29 cellular contexts compared by ENCODE assay signal in genomic region chr9:104233366-104233765, GRCh38.
"Had no signal": no experiment of that assay in that cellular context is flagged by ENCODE, and none has a peak within 500 bp of the region (broad histone marks: within the 10 kb centered on the region; RNA-seq: fewer than 3 reads in every experiment).

No MANE protein-coding gene starts in this region.

- ATAC-seq: activated CD4-positive, alpha-beta T cell treated with anti-CD3 and anti-CD28 coated beads for 36 hours; activated CD8-positive, alpha-beta memory T cell treated with anti-CD3 and anti-CD28 coated beads, Interleukin-2, amount 10 ng/mL, durations not matched to agents 7 days and 5 days; activated CD8-positive, alpha-beta T cell treated with anti-CD3 and anti-CD28 coated beads, Interleukin-2, amount 10 ng/mL, durations not matched to agents 7 days and 5 days; activated T-cell treated with anti-CD3 and anti-CD28 coated beads, Interleukin-2, amount 50 U/mL, for 72 hours; left lung; lower lobe of right lung; mucosa of descending colon; natural killer cell treated with Interleukin-12 subunit alpha and Interleukin-12 subunit beta and Interleukin-15 and Interleukin-18, amount 100 ng/mL, for 72 hours; sciatic nerve; stimulated activated memory B cell treated with anti-CD40 and anti-IgM and Interleukin-4, amounts not matched to agents 10 μg/mL and 1 μg/mL and 100 μg/mL, for 72 hours had no signal

- FAIRE-seq: frontal cortex had no signal

- H3K27ac Mint-ChIP-seq: activated B cell treated with CpG ODN at 0.5 μM for 24 hours; activated CD4-positive, alpha-beta T cell treated with anti-CD3 and anti-CD28 coated beads for 36 hours; activated CD8-positive, alpha-beta memory T cell treated with anti-CD3 and anti-CD28 coated beads, Interleukin-2, amount 10 ng/mL, durations not matched to agents 7 days and 5 days; activated CD8-positive, alpha-beta T cell treated with anti-CD3 and anti-CD28 coated beads, Interleukin-2, amount 10 ng/mL, durations not matched to agents 7 days and 5 days; activated naive CD4-positive, alpha-beta T cell treated with anti-CD3 and anti-CD28 coated beads, Interleukin-2, amount 50 U/mL, for 72 hours; activated T-cell treated with anti-CD3 and anti-CD28 coated beads, Interleukin-2, amount 50 U/mL, for 72 hours; brain; natural killer cell treated with Interleukin-12 subunit alpha and Interleukin-12 subunit beta and Interleukin-15 and Interleukin-18, amount 100 ng/mL, for 72 hours; stimulated activated memory B cell treated with anti-CD40 and anti-IgM and Interleukin-4, amounts not matched to agents 10 μg/mL and 1 μg/mL and 100 μg/mL, for 72 hours; T-helper 2 cell treated with Interferon-gamma antibody and Interleukin-4, amounts not matched to agents 5 μg/mL and 100 μg/mL, for 36 hours had no signal

- H3K4me3 Mint-ChIP-seq: activated B cell treated with CpG ODN at 0.5 μM for 24 hours; activated CD4-positive, alpha-beta T cell treated with anti-CD3 and anti-CD28 coated beads for 36 hours; activated CD8-positive, alpha-beta memory T cell treated with anti-CD3 and anti-CD28 coated beads, Interleukin-2, amount 10 ng/mL, durations not matched to agents 7 days and 5 days; activated CD8-positive, alpha-beta T cell treated with anti-CD3 and anti-CD28 coated beads, Interleukin-2, amount 10 ng/mL, durations not matched to agents 7 days and 5 days; activated T-cell treated with anti-CD3 and anti-CD28 coated beads, Interleukin-2, amount 50 U/mL, for 72 hours; brain; natural killer cell treated with Interleukin-12 subunit alpha and Interleukin-12 subunit beta and Interleukin-15 and Interleukin-18, amount 100 ng/mL, for 72 hours; stimulated activated memory B cell treated with anti-CD40 and anti-IgM and Interleukin-4, amounts not matched to agents 10 μg/mL and 1 μg/mL and 100 μg/mL, for 72 hours; T-helper 2 cell treated with Interferon-gamma antibody and Interleukin-4, amounts not matched to agents 5 μg/mL and 100 μg/mL, for 36 hours had no signal

- H3K27me3 ChIP-seq: esophagus muscularis mucosa, left lung, stomach, thyroid gland, upper lobe of left lung, vagina had no signal

- DNase-seq: activated B cell treated with CpG ODN at 0.5 μM for 24 hours; activated CD4-positive, alpha-beta T cell treated with anti-CD3 and anti-CD28 coated beads for 36 hours; activated CD8-positive, alpha-beta memory T cell treated with anti-CD3 and anti-CD28 coated beads, Interleukin-2, amount 10 ng/mL, durations not matched to agents 7 days and 5 days; activated CD8-positive, alpha-beta T cell treated with anti-CD3 and anti-CD28 coated beads, Interleukin-2, amount 10 ng/mL, durations not matched to agents 7 days and 5 days; activated naive CD4-positive, alpha-beta T cell; activated T-cell treated with anti-CD3 and anti-CD28 coated beads, Interleukin-2, amount 50 U/mL, for 72 hours; central memory CD4-positive, alpha-beta T cell; left lung; lower lobe of right lung; mucosa of descending colon; retina; stimulated activated CD4-positive, alpha-beta T cell treated with anti-CD3 and anti-CD28 coated beads, Interleukin-1b, Interleukin-23, amount 100 ng/mL, for 48 hours; stimulated activated CD4-positive, alpha-beta T cell treated with anti-CD3 and anti-CD28 coated beads, Interleukin-4, amount 100 ng/mL, for 4 hours; stimulated activated CD8-positive, alpha-beta memory T cell treated with anti-CD3 and anti-CD28 coated beads, Interleukin-4, amount 100 ng/mL, for 48 hours; stomach; T-helper 1 cell; thyroid gland; upper lobe of left lung had no signal

- H3K27me3 Mint-ChIP-seq: activated B cell treated with CpG ODN at 0.5 μM for 24 hours; activated CD4-positive, alpha-beta T cell treated with anti-CD3 and anti-CD28 coated beads for 36 hours; activated CD8-positive, alpha-beta memory T cell treated with anti-CD3 and anti-CD28 coated beads, Interleukin-2, amount 10 ng/mL, durations not matched to agents 7 days and 5 days; brain; natural killer cell treated with Interleukin-12 subunit alpha and Interleukin-12 subunit beta and Interleukin-15 and Interleukin-18, amount 100 ng/mL, for 72 hours; stimulated activated memory B cell treated with anti-CD40 and anti-IgM and Interleukin-4, amounts not matched to agents 10 μg/mL and 1 μg/mL and 100 μg/mL, for 72 hours had no signal

- H3K4me1 Mint-ChIP-seq: activated B cell treated with CpG ODN at 0.5 μM for 24 hours; activated CD4-positive, alpha-beta T cell treated with anti-CD3 and anti-CD28 coated beads for 36 hours; activated CD8-positive, alpha-beta memory T cell treated with anti-CD3 and anti-CD28 coated beads, Interleukin-2, amount 10 ng/mL, durations not matched to agents 7 days and 5 days; brain; stimulated activated memory B cell treated with anti-CD40 and anti-IgM and Interleukin-4, amounts not matched to agents 10 μg/mL and 1 μg/mL and 100 μg/mL, for 72 hours had no signal

- H3K27ac ChIP-seq: esophagus muscularis mucosa, left lung, lower lobe of right lung, prostate gland, skin epidermis, stomach, thyroid gland, upper lobe of left lung, vagina had no signal

- H3K9me3 ChIP-seq: lower lobe of right lung, prostate gland, thyroid gland, vagina had no signal

- H3K9me3 Mint-ChIP-seq: activated T-cell treated with anti-CD3 and anti-CD28 coated beads, Interleukin-2, amount 50 U/mL, for 72 hours; natural killer cell treated with Interleukin-12 subunit alpha and Interleukin-12 subunit beta and Interleukin-15 and Interleukin-18, amount 100 ng/mL, for 72 hours; T-helper 2 cell treated with Interferon-gamma antibody and Interleukin-4, amounts not matched to agents 5 μg/mL and 100 μg/mL, for 36 hours had no signal

- H3K4me3 ChIP-seq: esophagus muscularis mucosa, left lung, lower lobe of right lung, mucosa of descending colon, prostate gland, skin epidermis, stomach, thyroid gland, upper lobe of left lung, vagina had no signal

- H3K36me3 Mint-ChIP-seq: activated CD8-positive, alpha-beta memory T cell treated with anti-CD3 and anti-CD28 coated beads, Interleukin-2, amount 10 ng/mL, durations not matched to agents 7 days and 5 days; activated naive CD4-positive, alpha-beta T cell treated with anti-CD3 and anti-CD28 coated beads, Interleukin-2, amount 50 U/mL, for 72 hours; brain; natural killer cell treated with Interleukin-12 subunit alpha and Interleukin-12 subunit beta and Interleukin-15 and Interleukin-18, amount 100 ng/mL, for 72 hours; stimulated activated memory B cell treated with anti-CD40 and anti-IgM and Interleukin-4, amounts not matched to agents 10 μg/mL and 1 μg/mL and 100 μg/mL, for 72 hours had no signal

- H3K4me1 ChIP-seq: esophagus muscularis mucosa, left lung, lower lobe of right lung, prostate gland, stomach, thyroid gland, upper lobe of left lung, vagina had no signal

- H3K36me3 ChIP-seq: esophagus muscularis mucosa, left lung, lower lobe of right lung, prostate gland, stomach, thyroid gland, upper lobe of left lung, vagina had no signal
